8 cellular contexts compared by ENCODE assay signal in genomic region chr1:184838374-184838995, GRCh38.
DNase-seq lines count a peak whose midpoint lies in the region; ATAC-seq and TF ChIP-seq lines count a peak whose summit lies in the region.

No MANE protein-coding gene starts in this region.

- no peak overlapping the region for H3K4me3 Mint-ChIP-seq in stimulated activated naive CD8-positive, alpha-beta T cell treated with anti-CD3 and anti-CD28 coated beads, Interleukin-15, amount 100 ng/mL, for 72 hours
- H3K4me3 Mint-ChIP-seq in Caco-2 (ENCODE audit: unreplicated experiment), result no peak overlapping the region

- H3K4me3 ChIP-seq in breast epithelium (no peak overlapping the region), lung (no peak overlapping the region), Caco-2 (ENCODE audit: low read depth, low read length) (no peak overlapping the region)

- no TSS peak for BruUV-seq in Caco-2 (replicated peaks; lab: Mats Ljungman, UMichigan)

- no peaks in the 10 kb centered on the region for H3K36me3 Mint-ChIP-seq in Caco-2 (ENCODE audit: insufficient read depth, unreplicated experiment)

- H3K9me3 ChIP-seq in breast epithelium (no peaks in the 10 kb centered on the region), lung (ENCODE audit: control insufficient read depth in 2 of 2, insufficient read depth in 1 of 2, low read length in 1 of 2) (no peaks in the 10 kb centered on the region), Caco-2 (no peaks in the 10 kb centered on the region)

- H3K27ac Mint-ChIP-seq in stimulated activated naive CD8-positive, alpha-beta T cell treated with anti-CD3 and anti-CD28 coated beads, Interleukin-15, amount 100 ng/mL, for 72 hours, result no peak overlapping the region
- no peak overlapping the region for H3K27ac Mint-ChIP-seq in Caco-2 (ENCODE audit: unreplicated experiment)

- no peaks in the 10 kb centered on the region for H3K27me3 Mint-ChIP-seq in stimulated activated naive CD8-positive, alpha-beta T cell treated with anti-CD3 and anti-CD28 coated beads, Interleukin-15, amount 100 ng/mL, for 72 hours
- no peaks in the 10 kb centered on the region for H3K27me3 Mint-ChIP-seq in Caco-2 (ENCODE audit: insufficient read depth, unreplicated experiment)

- 52 to 55% methylated on average over 5 of the region's 5 CpGs for WGBS in lung, 2 donors

- TF ChIP-seq CTCF in breast epithelium (IDR thresholded peaks at IDR 0.05) (no peak), lung (IDR thresholded peaks at IDR 0.05; ENCODE audit: control extremely low read depth, extremely low read depth) (no peak), Caco-2 (IDR thresholded peaks at IDR 0.05; ENCODE audit: insufficient read depth in 1 of 2, low read depth in 1 of 2, low read length in 1 of 2, severe bottlenecking in 1 of 2, unreplicated experiment in 1 of 2) (no peak)

- CTCF ChIA-PET in Caco-2 (lab: Charles Lee), result no interaction called here

- H3K4me1 Mint-ChIP-seq in stimulated activated naive CD8-positive, alpha-beta T cell treated with anti-CD3 and anti-CD28 coated beads, Interleukin-15, amount 100 ng/mL, for 72 hours, result peaks cover 13% of the 10 kb centered on the region
- H3K4me1 Mint-ChIP-seq in Caco-2 (ENCODE audit: low read depth, unreplicated experiment), result peaks cover 17% of the 10 kb centered on the region

- no peaks in the 10 kb centered on the region for H3K27me3 ChIP-seq in breast epithelium
- H3K27me3 ChIP-seq in lung (ENCODE audit: control insufficient read depth, insufficient read depth), result no peaks in the 10 kb centered on the region
- no peaks in the 10 kb centered on the region for H3K27me3 ChIP-seq in Caco-2 (replicated peaks; ENCODE audit: control insufficient read depth, insufficient read depth, low read length)

- H3K36me3 ChIP-seq in breast epithelium, result no peaks in the 10 kb centered on the region
- no peaks in the 10 kb centered on the region for H3K36me3 ChIP-seq in lung (ENCODE audit: control insufficient read depth in 2 of 2, insufficient read depth in 2 of 2, low read length in 2 of 2)
- no peaks in the 10 kb centered on the region for H3K36me3 ChIP-seq in Caco-2 (ENCODE audit: control insufficient read depth, insufficient read depth, low read length)

- POLR2A ChIA-PET in Caco-2 (lab: Charles Lee), result no interaction called here

- H3K4me1 ChIP-seq in breast epithelium (peaks cover 4 to 19% of the 10 kb centered on the region in 2 donors), lung (ENCODE audit: control insufficient read depth in 2 of 2, insufficient read depth in 2 of 2, low read length in 2 of 2) (peaks cover 0 to 37% of the 10 kb centered on the region in 2 donors), Caco-2 (peaks cover 9% of the 10 kb centered on the region; the same call in 1 of the 2 replicates)

- no peaks in the 10 kb centered on the region for H3K9me3 Mint-ChIP-seq in stimulated activated naive CD8-positive, alpha-beta T cell treated with anti-CD3 and anti-CD28 coated beads, Interleukin-15, amount 100 ng/mL, for 72 hours
- no peaks in the 10 kb centered on the region for H3K9me3 Mint-ChIP-seq in Caco-2 (ENCODE audit: unreplicated experiment)

- peak overlapping the region; percentile 57 to 73 for H3K27ac ChIP-seq in breast epithelium
- H3K27ac ChIP-seq in lung (ENCODE audit: low read depth in 1 of 2, low read length in 1 of 2), result peak overlapping the region in 1 of 2 donors; percentile 83

- no peak for TF ChIP-seq POLR2A in breast epithelium (IDR thresholded peaks at IDR 0.05)

- intact Hi-C loops in breast epithelium (cut with DNase I; ENCODE audit: low total_unique reads) (no loop called here), Caco-2 (cut with micrococcal nuclease; ENCODE audit: unreplicated experiment) (loop anchor here (5.0 kb wide), 1 partner anchor 69 kb away; no protein-coding TSS in a partner anchor)

- DNase-seq in stimulated activated naive CD8-positive, alpha-beta T cell treated with anti-CD3 and anti-CD28 coated beads, Interleukin-15, Interleukin-2, amounts not matched to agents 100 U/mL and 50 U/mL, for 24 hours, result no peak
- DNase-seq in stimulated activated naive CD8-positive, alpha-beta T cell treated with anti-CD3 and anti-CD28 coated beads, Interleukin-15, amount 100 ng/mL, for 72 hours, result no peak
- DNase-seq in breast epithelium (ENCODE audit: low spot score in 2 of 2) (peak; percentile 62 to 68), lung (ENCODE audit: low spot score) (no peak), NCI-H82 (lab: John Stamatoyannopoulos, UW) (no peak), Caco-2 (no peak)

- ATAC-seq in stimulated activated naive CD8-positive, alpha-beta T cell treated with anti-CD3 and anti-CD28 coated beads, Interleukin-15, Interleukin-2, amounts not matched to agents 100 U/mL and 50 U/mL, for 24 hours, result peak; percentile 49
- ATAC-seq in stimulated activated naive CD8-positive, alpha-beta T cell treated with anti-CD3 and anti-CD28 coated beads, Interleukin-15, amount 100 ng/mL, for 72 hours, result no peak
- ATAC-seq in lung (ENCODE audit: insufficient read depth, low FRiP score) (peak; percentile 53), HG03442 (IDR thresholded peaks at IDR 0.05; ENCODE audit: unreplicated experiment) (no peak), HG03354 (IDR thresholded peaks at IDR 0.05; ENCODE audit: poor library complexity, severe bottlenecking, unreplicated experiment) (no peak)

Comparison
In these comparisons a context has a peak if more than half of its experiments do, and no peak if none do; other contexts are left out.
1. ATAC-seq: peak in stimulated activated naive CD8-positive, alpha-beta T cell treated with anti-CD3 and anti-CD28 coated beads, Interleukin-15, Interleukin-2, amounts not matched to agents 100 U/mL and 50 U/mL, for 24 hours (single experiment) and lung (single experiment); none in stimulated activated naive CD8-positive, alpha-beta T cell treated with anti-CD3 and anti-CD28 coated beads, Interleukin-15, amount 100 ng/mL, for 72 hours (single experiment), HG03442 (single experiment) and HG03354 (single experiment).
2. DNase-seq: peak in breast epithelium (2 of 2); none in stimulated activated naive CD8-positive, alpha-beta T cell treated with anti-CD3 and anti-CD28 coated beads, Interleukin-15, Interleukin-2, amounts not matched to agents 100 U/mL and 50 U/mL, for 24 hours (single experiment), stimulated activated naive CD8-positive, alpha-beta T cell treated with anti-CD3 and anti-CD28 coated beads, Interleukin-15, amount 100 ng/mL, for 72 hours (0 of 2), lung (single experiment), NCI-H82 (single experiment) and Caco-2 (0 of 2).